In the genomic region with DNA sequence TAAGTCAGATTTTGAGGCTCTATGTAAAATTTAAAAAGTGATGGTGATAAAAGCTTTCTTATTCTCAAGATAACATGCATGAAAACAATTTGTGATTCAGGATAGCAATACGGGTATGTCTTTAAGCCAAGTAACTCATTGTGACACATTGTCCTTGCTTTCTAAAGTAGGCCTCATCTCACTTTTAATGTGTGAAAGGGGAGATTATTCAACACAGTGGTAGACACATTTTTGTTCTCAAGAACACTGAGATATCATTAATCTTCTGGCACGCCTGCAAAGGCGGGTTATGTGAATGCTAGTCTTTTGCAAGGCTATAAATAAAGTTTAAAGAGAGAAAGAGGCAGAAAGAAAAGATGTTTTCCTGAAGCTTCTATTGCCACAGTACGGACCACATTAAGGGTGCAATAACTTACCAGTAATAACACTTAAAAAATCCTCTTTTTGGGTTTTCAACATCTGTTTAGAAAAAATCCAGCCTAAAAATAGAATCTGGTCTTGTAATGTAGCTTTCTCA, we compare ENCODE assay signal across 21 cellular contexts.
"Had no signal": no experiment of that assay in that cellular context is flagged by ENCODE, and none has a peak within 500 bp of the region (broad histone marks: within the 10 kb centered on the region; RNA-seq: fewer than 3 reads in every experiment).

No MANE protein-coding gene starts in this region.

- H3K4me1 ChIP-seq: body of pancreas, parathyroid adenoma, stomach, transverse colon had no signal

- H3K9me3 ChIP-seq: body of pancreas, neutrophil, stomach, transverse colon had no signal

- FAIRE-seq: urothelium cell line had no signal

- ATAC-seq: activated naive CD8-positive, alpha-beta T cell treated with anti-CD3 and anti-CD28 coated beads, Interleukin-2, amount 50 U/mL, for 24 hours; body of pancreas; left ventricle myocardium superior; T-cell had no signal

- H3K27ac ChIP-seq: body of pancreas, neutrophil, parathyroid adenoma, stomach, transverse colon, VCaP had no signal

- H3K4me3 ChIP-seq: body of pancreas, stomach, transverse colon had no signal

- DNase-seq: activated CD4-positive, alpha-beta memory T cell treated with anti-CD3 and anti-CD28 coated beads, Interleukin-2, amount 10 ng/mL, durations not matched to agents 7 days and 5 days; activated CD4-positive, alpha-beta T cell treated with anti-CD3 and anti-CD28 coated beads, Interleukin-2, amount 10 ng/mL, durations not matched to agents 24 days and 14 days; activated effector memory CD4-positive, alpha-beta T cell treated with Interleukin-2 at 50 U/mL for 16 hours; activated naive CD4-positive, alpha-beta T cell treated with anti-CD3 and anti-CD28 coated beads, Interleukin-2, amount 50 U/mL, for 16 hours; activated naive CD8-positive, alpha-beta T cell treated with anti-CD3 and anti-CD28 coated beads, Interleukin-2, amount 50 U/mL, for 24 hours; activated T-cell treated with anti-CD3 and anti-CD28 coated beads, Interleukin-2, amount 50 U/mL, for 72 hours; body of pancreas; effector CD4-positive, alpha-beta T cell; foreskin melanocyte; kidney glomerular epithelial cell; left ventricle myocardium superior; mammary epithelial cell; right cardiac atrium; stimulated activated CD4-positive, alpha-beta T cell treated with anti-CD3 and anti-CD28 coated beads, Interleukin-1b, Interleukin-23, amount 100 ng/mL, for 48 hours; stomach; T-cell; transverse colon had no signal

- H3K79me2 ChIP-seq: parathyroid adenoma had no signal

- H3K9ac ChIP-seq: parathyroid adenoma had no signal

- H2AFZ ChIP-seq: parathyroid adenoma had no signal

- H3K27me3 ChIP-seq: body of pancreas, neutrophil, stomach, transverse colon had no signal

- H3K36me3 ChIP-seq: neutrophil, stomach, transverse colon had no signal
